Comparison of ENCODE assay signal across 18 cellular contexts in genomic region chr15:37788767-37789391, GRCh38.
DNase-seq lines count a peak whose midpoint lies in the region; ATAC-seq, FAIRE-seq and TF ChIP-seq lines count a peak whose summit lies in the region.
"Had no signal": no experiment of that assay in that cellular context is flagged by ENCODE, and none has a peak within 500 bp of the region (broad histone marks: within the 10 kb centered on the region; RNA-seq: fewer than 3 reads in every experiment).

No MANE protein-coding gene starts in this region.

- H3K27me3 ChIP-seq in pancreas = no peaks in the 10 kb centered on the region

- intact Hi-C loops in pancreas (cut with DNase I) = no loop called here

- H3K4me3 ChIP-seq in pancreas = no peak overlapping the region

- DNase-seq in NCI-H2196 (lab: John Stamatoyannopoulos, UW; ENCODE audit: unreplicated experiment) (peak; percentile 23), NCI-H2196 treated with DMSO at 0.1 percent for 48 hours (lab: John Stamatoyannopoulos, UW; ENCODE audit: unreplicated experiment) (no peak), NCI-H1417 (lab: John Stamatoyannopoulos, UW) (peak in 2 of 3 experiments; percentile 46 to 77), SHP77 treated with DMSO at 0.1 percent for 48 hours (lab: John Stamatoyannopoulos, UW) (peak; percentile 52), pancreas (no peak), Ammon's horn (ENCODE audit: low spot score) (no peak), NCI-H146 (lab: John Stamatoyannopoulos, UW) (no peak)
- no peak for DNase-seq in activated naive CD4-positive, alpha-beta T cell treated with Interleukin-2 at 50 U/mL for 16 hours
- DNase-seq: 8988T, COR-L47, DMS79, NCI-H1436 treated with DMSO at 0.1 percent for 48 hours, NCI-H2107, NCI-H226, SK-N-SH had no signal

- WGBS in pancreas, 2 donors = 83 to 85% methylated on average over 7 of the region's 7 CpGs

- no peak overlapping the region for H3K27ac ChIP-seq in pancreas
- H3K27ac ChIP-seq: KMS-11 had no signal

- no peak for TF ChIP-seq CTCF in pancreas (IDR thresholded peaks at IDR 0.05)

- FAIRE-seq in pancreas (lab: Jason Lieb, UNC) = no peak
- FAIRE-seq: GM12892, GM18507 had no signal

- no peaks in the 10 kb centered on the region for H3K4me1 ChIP-seq in pancreas

- H3K36me3 ChIP-seq in pancreas = no peaks in the 10 kb centered on the region

- no peaks in the 10 kb centered on the region for H3K9me3 ChIP-seq in pancreas
- H3K9me3 ChIP-seq: SK-N-SH had no signal

- peak in 3 of 4 donors; percentile 24 to 81 (median 57) for ATAC-seq in pancreas

Comparison
In these comparisons a context has a peak if more than half of its experiments do, and no peak if none do; other contexts are left out.
1. DNase-seq: peak in NCI-H2196 (single experiment), NCI-H1417 (2 of 3) and SHP77 treated with DMSO at 0.1 percent for 48 hours (single experiment); none in NCI-H2196 treated with DMSO at 0.1 percent for 48 hours (single experiment), pancreas (0 of 6), Ammon's horn (single experiment), NCI-H146 (single experiment) and activated naive CD4-positive, alpha-beta T cell treated with Interleukin-2 at 50 U/mL for 16 hours (single experiment).